Comparison of ENCODE assay signal across 1 cellular context in the genomic region with DNA sequence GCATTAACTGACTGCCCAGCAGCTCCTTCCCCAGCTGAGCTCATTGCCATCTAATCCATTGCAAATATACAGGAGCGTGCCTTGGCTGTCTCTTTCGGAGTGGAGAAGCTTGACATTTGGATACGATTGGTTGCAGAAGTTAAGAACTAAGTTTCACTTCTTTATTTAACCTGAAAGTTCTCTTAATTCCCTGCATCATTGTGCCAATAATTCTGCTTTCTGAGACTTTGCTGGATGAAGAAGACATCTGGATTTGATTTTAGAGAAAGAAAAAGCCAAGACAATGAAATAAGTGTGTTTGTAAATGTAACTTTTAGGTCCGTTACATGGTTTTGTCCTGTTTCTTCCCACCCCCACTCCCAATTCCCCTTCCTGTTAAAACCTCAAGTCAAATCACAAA.
TF ChIP-seq lines count a peak whose summit lies in the region.

No MANE protein-coding gene starts in this region.

TF ChIP-seq in IMR-90, 13 proteins besides CTCF, POLR2A, EP300 and RAD21:
- TF ChIP-seq FOS (IDR thresholded peaks at IDR 0.05; ENCODE audit: low read depth, low read length) (no peak), NFE2L2 (IDR thresholded peaks at IDR 0.05; ENCODE audit: low read depth, low read length) (no peak), MXI1 (IDR thresholded peaks at IDR 0.05; ENCODE audit: borderline replicate concordance, low read depth, low read length) (no peak), BHLHE40 (IDR thresholded peaks at IDR 0.05; ENCODE audit: low read depth, low read length) (no peak), CEBPB (IDR thresholded peaks at IDR 0.05; ENCODE audit: low read depth, low read length) (no peak), CHD1 (IDR thresholded peaks at IDR 0.05; ENCODE audit: low read depth, low read length) (no peak), RCOR1 (IDR thresholded peaks at IDR 0.05; ENCODE audit: insufficient replicate concordance, low read length) (no peak), SMC3 (IDR thresholded peaks at IDR 0.05; ENCODE audit: low read depth, low read length) (no peak), RFX5 (IDR thresholded peaks at IDR 0.05; ENCODE audit: low read depth, low read length) (no peak), MAZ (IDR thresholded peaks at IDR 0.05; ENCODE audit: borderline replicate concordance, low read depth, low read length) (no peak), MAFK (IDR thresholded peaks at IDR 0.05; ENCODE audit: low read depth, low read length) (no peak)
- TF ChIP-seq, protein P1, sequence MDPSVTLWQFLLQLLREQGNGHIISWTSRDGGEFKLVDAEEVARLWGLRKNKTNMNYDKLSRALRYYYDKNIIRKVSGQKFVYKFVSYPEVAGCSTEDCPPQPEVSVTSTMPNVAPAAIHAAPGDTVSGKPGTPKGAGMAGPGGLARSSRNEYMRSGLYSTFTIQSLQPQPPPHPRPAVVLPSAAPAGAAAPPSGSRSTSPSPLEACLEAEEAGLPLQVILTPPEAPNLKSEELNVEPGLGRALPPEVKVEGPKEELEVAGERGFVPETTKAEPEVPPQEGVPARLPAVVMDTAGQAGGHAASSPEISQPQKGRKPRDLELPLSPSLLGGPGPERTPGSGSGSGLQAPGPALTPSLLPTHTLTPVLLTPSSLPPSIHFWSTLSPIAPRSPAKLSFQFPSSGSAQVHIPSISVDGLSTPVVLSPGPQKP (IDR thresholded peaks at IDR 0.05; ENCODE audit: borderline replicate concordance, low read depth, low read length): no peak
- TF ChIP-seq, protein P2, sequence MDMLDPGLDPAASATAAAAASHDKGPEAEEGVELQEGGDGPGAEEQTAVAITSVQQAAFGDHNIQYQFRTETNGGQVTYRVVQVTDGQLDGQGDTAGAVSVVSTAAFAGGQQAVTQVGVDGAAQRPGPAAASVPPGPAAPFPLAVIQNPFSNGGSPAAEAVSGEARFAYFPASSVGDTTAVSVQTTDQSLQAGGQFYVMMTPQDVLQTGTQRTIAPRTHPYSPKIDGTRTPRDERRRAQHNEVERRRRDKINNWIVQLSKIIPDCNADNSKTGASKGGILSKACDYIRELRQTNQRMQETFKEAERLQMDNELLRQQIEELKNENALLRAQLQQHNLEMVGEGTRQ (IDR thresholded peaks at IDR 0.05; ENCODE audit: low read depth, low read length): no peak
